Comparison of ENCODE assay signal across 8 cellular contexts in the genomic region with DNA sequence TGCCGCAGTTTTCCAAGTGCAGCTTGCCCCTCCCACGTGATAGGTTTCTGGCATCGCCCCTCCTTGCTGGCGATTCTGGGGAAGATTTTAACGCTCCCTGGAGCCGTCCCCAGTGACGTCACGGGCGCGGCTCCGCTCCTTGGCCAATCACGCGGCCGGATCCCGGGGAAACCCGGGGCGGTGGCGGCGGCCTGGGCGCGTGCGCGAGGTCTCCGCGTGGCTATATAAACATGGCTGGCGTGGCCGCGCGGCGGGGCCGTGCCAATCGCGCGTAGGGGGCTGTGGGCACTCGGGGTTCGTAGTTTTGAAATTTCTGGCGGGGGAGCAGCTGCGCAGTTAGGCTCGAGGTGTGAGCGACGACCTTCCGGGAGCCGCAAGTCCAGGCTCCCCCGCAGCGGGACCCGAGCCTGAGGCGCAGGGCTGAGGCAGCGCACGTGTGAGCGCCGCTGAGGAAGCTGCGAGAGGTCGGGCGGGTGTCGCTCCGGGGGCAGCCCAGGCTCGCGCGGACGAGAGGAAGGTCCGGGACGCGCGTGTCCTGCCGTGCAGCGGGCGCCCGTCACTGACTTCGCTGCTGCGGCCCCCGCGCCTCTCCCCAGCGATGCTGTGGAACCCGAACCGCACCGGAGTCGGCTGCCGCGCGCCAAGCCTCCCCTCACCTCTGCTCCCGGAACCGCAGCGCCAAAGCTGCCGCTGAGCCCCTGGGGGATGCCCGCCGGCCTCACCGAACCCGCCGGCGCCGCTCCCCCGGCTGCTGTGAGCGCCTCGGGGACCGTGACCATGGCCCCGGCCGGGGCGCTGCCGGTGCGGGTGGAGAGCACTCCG. TPM values are rescaled to one million over a fixed set of nuclear protein-coding genes. Genes with fewer than 3 reads are reported as not detected.
DNase-seq lines count a peak whose midpoint lies in the region.

A gene with protein sequence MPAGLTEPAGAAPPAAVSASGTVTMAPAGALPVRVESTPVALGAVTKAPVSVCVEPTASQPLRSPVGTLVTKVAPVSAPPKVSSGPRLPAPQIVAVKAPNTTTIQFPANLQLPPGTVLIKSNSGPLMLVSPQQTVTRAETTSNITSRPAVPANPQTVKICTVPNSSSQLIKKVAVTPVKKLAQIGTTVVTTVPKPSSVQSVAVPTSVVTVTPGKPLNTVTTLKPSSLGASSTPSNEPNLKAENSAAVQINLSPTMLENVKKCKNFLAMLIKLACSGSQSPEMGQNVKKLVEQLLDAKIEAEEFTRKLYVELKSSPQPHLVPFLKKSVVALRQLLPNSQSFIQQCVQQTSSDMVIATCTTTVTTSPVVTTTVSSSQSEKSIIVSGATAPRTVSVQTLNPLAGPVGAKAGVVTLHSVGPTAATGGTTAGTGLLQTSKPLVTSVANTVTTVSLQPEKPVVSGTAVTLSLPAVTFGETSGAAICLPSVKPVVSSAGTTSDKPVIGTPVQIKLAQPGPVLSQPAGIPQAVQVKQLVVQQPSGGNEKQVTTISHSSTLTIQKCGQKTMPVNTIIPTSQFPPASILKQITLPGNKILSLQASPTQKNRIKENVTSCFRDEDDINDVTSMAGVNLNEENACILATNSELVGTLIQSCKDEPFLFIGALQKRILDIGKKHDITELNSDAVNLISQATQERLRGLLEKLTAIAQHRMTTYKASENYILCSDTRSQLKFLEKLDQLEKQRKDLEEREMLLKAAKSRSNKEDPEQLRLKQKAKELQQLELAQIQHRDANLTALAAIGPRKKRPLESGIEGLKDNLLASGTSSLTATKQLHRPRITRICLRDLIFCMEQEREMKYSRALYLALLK (plus strand): TSS at position 217 of the 822 bp plus-strand sequence. CDS start 489 bp downstream, at position 706.

- peaks cover 12% of the 10 kb centered on the region for H3K4me1 ChIP-seq in HAP-1
- H3K4me1 ChIP-seq in SJCRH30 = no peaks in the 10 kb centered on the region
- H3K4me1 ChIP-seq in neuron (ENCODE audit: insufficient read depth, low read length) = peaks cover 15% of the 10 kb centered on the region

- H2AFZ ChIP-seq in neuron (ENCODE audit: low read depth, low read length) = peak within 1 kb of the TSS; percentile 96

- H3K36me3 ChIP-seq in HAP-1 (replicated peaks) (no peaks in the 10 kb centered on the region), MG63 (no peaks in the 10 kb centered on the region), SJCRH30 (no peaks in the 10 kb centered on the region), neuron (ENCODE audit: insufficient read depth, low read length) (no peaks in the 10 kb centered on the region)

- H3K27me3 ChIP-seq in HAP-1 (ENCODE audit: low read depth) (no peaks in the 10 kb centered on the region), MG63 (no peaks in the 10 kb centered on the region), SJCRH30 (no peaks in the 10 kb centered on the region), neuron (ENCODE audit: insufficient read depth, low read length) (peaks cover 6% of the 10 kb centered on the region)

- in situ Hi-C loops in HAP-1 (cut with MboI; ENCODE audit: low sequenced_read_pairs) = no loop called here

- peak within 1 kb of the TSS; percentile 84 for H3K27ac ChIP-seq in SJCRH30

- DNase-seq in GDM1 (lab: John Stamatoyannopoulos, UW) (peak; percentile 89), HAP-1 (ENCODE audit: low spot score in 2 of 2) (peak; percentile 93 to 97), MG63 (peak; percentile 93), SJCRH30 (peak; percentile 89 to 92), foreskin melanocyte (peak; percentile 92), stromal cell of bone marrow (ENCODE audit: low read depth) (peak; percentile 86)
- peak; percentile 87 for DNase-seq in activated gamma-delta T cell treated with anti-CD3 and anti-CD28 coated beads, Interleukin-2, amount 50 U/mL, for 16 hours (ENCODE audit: low read depth)

- H3K9me3 ChIP-seq in HAP-1 (no peaks in the 10 kb centered on the region; the same call in 1 of the 2 replicates), MG63 (no peaks in the 10 kb centered on the region), SJCRH30 (replicated peaks) (no peaks in the 10 kb centered on the region), neuron (ENCODE audit: low read length) (no peaks in the 10 kb centered on the region)

- H3K4me3 ChIP-seq in HAP-1 = peak within 1 kb of the TSS; percentile 81
- H3K4me3 ChIP-seq in MG63 = peak within 1 kb of the TSS; percentile 87
- H3K4me3 ChIP-seq in SJCRH30 = peak within 1 kb of the TSS; percentile 92
- H3K4me3 ChIP-seq in neuron (ENCODE audit: low read length) = peak within 1 kb of the TSS; percentile 82

RNA-seq across cellular contexts. Expression of the gene that starts here (rescaled TPM):
- 3.7 and 5.7 TPM in 2 replicates for total RNA-seq in MG63 (2014; rRNA removed; shearing (Covaris generic); ENCODE audit: low replicate concordance)
- 10.1 and 10.3 TPM in 2 replicates for total RNA-seq in SJCRH30 (2014; rRNA removed; shearing (Covaris generic))

Comparison
In these comparisons a context has a peak if more than half of its experiments do, and no peak if none do; other contexts are left out.
1. Peak in every context shown above with its lines: DNase-seq, H3K4me3 ChIP-seq and H3K27ac ChIP-seq.